In the genomic region with DNA sequence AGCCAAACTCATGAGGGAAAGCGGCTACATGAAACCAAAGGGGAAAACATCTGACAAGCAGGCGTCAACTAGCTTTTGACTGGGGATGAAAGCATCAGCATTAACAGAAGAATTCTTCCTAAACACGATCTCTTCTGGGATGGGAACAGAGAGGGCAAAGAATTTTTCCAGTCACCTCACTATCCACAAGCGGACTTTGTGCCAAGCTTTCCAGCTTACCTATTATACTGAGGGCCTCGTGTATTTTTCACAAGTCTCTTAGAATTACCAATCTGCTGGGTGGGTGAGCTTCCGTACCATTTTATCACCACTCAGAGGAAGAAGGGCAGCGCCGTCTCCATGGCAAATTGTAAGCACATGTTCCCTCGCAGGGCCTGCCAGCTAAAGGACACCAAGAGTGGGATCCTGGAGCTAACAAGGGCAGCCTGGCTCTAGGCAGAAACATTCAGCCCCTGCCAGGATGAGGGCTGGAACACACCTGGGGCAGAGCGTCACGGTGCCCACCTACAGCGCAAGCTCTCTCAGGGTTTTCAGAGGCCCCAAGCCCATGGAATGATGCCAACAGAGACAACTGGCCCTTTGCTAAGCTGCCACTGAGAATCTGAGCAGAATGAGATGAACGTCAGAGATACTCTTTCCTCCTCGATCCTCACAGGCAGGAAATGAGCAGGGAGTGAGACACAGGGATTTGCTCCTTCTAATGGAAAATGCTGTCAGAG, we compare ENCODE assay signal across 16 cellular contexts.
DNase-seq lines count a peak whose midpoint lies in the region; ATAC-seq and TF ChIP-seq lines count a peak whose summit lies in the region.
"Had no signal": no experiment of that assay in that cellular context is flagged by ENCODE, and none has a peak within 500 bp of the region (broad histone marks: within the 10 kb centered on the region; RNA-seq: fewer than 3 reads in every experiment).

No MANE protein-coding gene starts in this region.

- TF ChIP-seq CTCF in neural crest cell (conservative IDR thresholded peaks at IDR 0.05): no peak

- H3K4me1 Mint-ChIP-seq in neural crest cell: peaks cover 22% of the 10 kb centered on the region
- H3K4me1 Mint-ChIP-seq: B cell, IgD-negative memory B cell had no signal

- H3K4me3 Mint-ChIP-seq in neural crest cell: no peak overlapping the region
- H3K4me3 Mint-ChIP-seq: activated naive CD8-positive, alpha-beta T cell; B cell; endodermal cell had no signal

- peak overlapping the region; percentile 44 for H3K27ac Mint-ChIP-seq in neural crest cell (ENCODE audit: unreplicated experiment)
- H3K27ac Mint-ChIP-seq: activated naive CD8-positive, alpha-beta T cell; B cell; endodermal cell had no signal

- DNase-seq in EH (ENCODE audit: low read depth): peak; percentile 33
- peak; percentile 57 for DNase-seq in NCI-H1092 (lab: John Stamatoyannopoulos, UW)
- peak; percentile 46 for DNase-seq in cerebellar cortex (ENCODE audit: low spot score)
- DNase-seq in neural crest cell (ENCODE audit: low read depth, low spot score): no peak
- no peak for DNase-seq in dedifferentiated amniotic fluid mesenchymal stem cell (ENCODE audit: extremely low spot score)
- DNase-seq in NOMO-1 treated with DMSO at 0.1 percent for 48 hours (lab: John Stamatoyannopoulos, UW; ENCODE audit: unreplicated experiment): no peak
- no peak for DNase-seq in foreskin melanocyte
- DNase-seq: activated CD4-positive, alpha-beta T cell treated with anti-CD3 and anti-CD28 coated beads for 48 hours; endodermal cell; head of caudate nucleus; NCI-H1694; NCI-H446 treated with DMSO at 0.1 percent for 48 hours had no signal

- H3K27me3 Mint-ChIP-seq in neural crest cell (ENCODE audit: low read depth): no peaks in the 10 kb centered on the region
- H3K27me3 Mint-ChIP-seq: activated naive CD8-positive, alpha-beta T cell; B cell; IgD-negative memory B cell had no signal

- H3K36me3 Mint-ChIP-seq in neural crest cell (ENCODE audit: low read depth): no peaks in the 10 kb centered on the region

- no peaks in the 10 kb centered on the region for H3K9me3 Mint-ChIP-seq in neural crest cell
- H3K9me3 Mint-ChIP-seq: endodermal cell, IgD-negative memory B cell had no signal

- ATAC-seq in HG02798 (IDR thresholded peaks at IDR 0.05; ENCODE audit: poor library complexity, unreplicated experiment): no peak

Comparison
In these comparisons a context has a peak if more than half of its experiments do, and no peak if none do; other contexts are left out.
1. DNase-seq: peak in EH (single experiment), NCI-H1092 (single experiment) and cerebellar cortex (single experiment); none in neural crest cell (single experiment), dedifferentiated amniotic fluid mesenchymal stem cell (single experiment), NOMO-1 treated with DMSO at 0.1 percent for 48 hours (single experiment) and foreskin melanocyte (single experiment).